Comparison of ENCODE assay signal across 31 cellular contexts in the genomic region with DNA sequence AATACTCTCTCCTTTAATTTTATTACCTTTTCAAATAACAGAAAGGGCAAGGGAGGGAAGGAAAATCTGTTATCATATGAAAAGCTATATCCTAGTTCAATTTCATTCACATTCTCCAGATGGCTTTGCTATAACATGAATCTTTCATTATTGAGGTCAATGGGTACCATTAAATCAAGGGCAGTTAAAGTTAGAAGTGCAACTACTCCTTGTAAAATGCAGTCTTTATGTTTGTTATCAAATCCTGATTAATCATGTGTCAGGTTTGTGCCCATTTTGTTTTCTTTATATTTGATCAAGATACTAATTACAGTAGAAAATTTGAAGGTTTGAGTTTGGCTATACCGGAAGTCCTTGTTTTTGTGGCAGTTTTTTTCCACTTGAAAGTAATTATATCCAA.
"Had no signal": no experiment of that assay in that cellular context is flagged by ENCODE, and none has a peak within 500 bp of the region (broad histone marks: within the 10 kb centered on the region; RNA-seq: fewer than 3 reads in every experiment).

No MANE protein-coding gene starts in this region.

- H3K4me1 Mint-ChIP-seq: naive thymus-derived CD8-positive, alpha-beta T cell; stimulated activated memory B cell treated with anti-CD40 and anti-IgM and Interleukin-4, amounts not matched to agents 10 μg/mL and 1 μg/mL and 100 μg/mL, for 72 hours; stimulated activated naive CD8-positive, alpha-beta T cell treated with anti-CD3 and anti-CD28 coated beads, Interleukin-15, amount 100 ng/mL, for 72 hours had no signal

- DNase-seq: naive thymus-derived CD8-positive, alpha-beta T cell; occipital lobe; ovary; posterior cingulate gyrus; psoas muscle; right cardiac atrium; spleen; stimulated activated CD4-positive, alpha-beta T cell treated with anti-CD3 and anti-CD28 coated beads, Interleukin-12 subunit alpha, Interleukin-12 subunit beta, amount 100 ng/mL, for 4 hours; stimulated activated CD4-positive, alpha-beta T cell treated with anti-CD3 and anti-CD28 coated beads, Interleukin-1b, Interleukin-23, amount 100 ng/mL, for 48 hours; stimulated activated CD4-positive, alpha-beta T cell treated with anti-CD3 and anti-CD28 coated beads, Interleukin-4, amount 100 ng/mL, for 1 hour; stimulated activated CD4-positive, alpha-beta T cell treated with anti-CD3 and anti-CD28 coated beads, Interleukin-4, amount 100 ng/mL, for 4 hours; stimulated activated CD8-positive, alpha-beta memory T cell treated with anti-CD3 and anti-CD28 coated beads, Interleukin-4, amount 100 ng/mL, for 48 hours; stimulated activated naive CD4-positive, alpha-beta T cell; stimulated activated naive CD8-positive, alpha-beta T cell treated with anti-CD3 and anti-CD28 coated beads, Interleukin-15, amount 100 ng/mL, for 72 hours; stimulated activated naive CD8-positive, alpha-beta T cell treated with anti-CD3 and anti-CD28 coated beads, Interleukin-15, Interleukin-2, amounts not matched to agents 100 U/mL and 50 U/mL, for 24 hours; substantia nigra; testis; tibial artery; transverse colon; upper lobe of right lung; uterus had no signal

- ATAC-seq: naive thymus-derived CD8-positive, alpha-beta T cell; natural killer cell treated with Interleukin-12 subunit alpha and Interleukin-12 subunit beta and Interleukin-15 and Interleukin-18, amount 100 ng/mL, for 72 hours; psoas muscle; right cardiac atrium; sciatic nerve; stimulated activated memory B cell treated with anti-CD40 and anti-IgM and Interleukin-4, amounts not matched to agents 10 μg/mL and 1 μg/mL and 100 μg/mL, for 72 hours; stimulated activated naive CD8-positive, alpha-beta T cell treated with anti-CD3 and anti-CD28 coated beads, Interleukin-15, amount 100 ng/mL, for 72 hours; stimulated activated naive CD8-positive, alpha-beta T cell treated with anti-CD3 and anti-CD28 coated beads, Interleukin-15, Interleukin-2, amounts not matched to agents 100 U/mL and 50 U/mL, for 24 hours; upper lobe of right lung had no signal

- H3K27ac Mint-ChIP-seq: naive thymus-derived CD8-positive, alpha-beta T cell; natural killer cell treated with Interleukin-12 subunit alpha and Interleukin-12 subunit beta and Interleukin-15 and Interleukin-18, amount 100 ng/mL, for 72 hours; neural progenitor cell; progenitor cell of endocrine pancreas; stimulated activated memory B cell treated with anti-CD40 and anti-IgM and Interleukin-4, amounts not matched to agents 10 μg/mL and 1 μg/mL and 100 μg/mL, for 72 hours; stimulated activated naive CD8-positive, alpha-beta T cell treated with anti-CD3 and anti-CD28 coated beads, Interleukin-15, amount 100 ng/mL, for 72 hours; type B pancreatic cell had no signal

- H3K27me3 ChIP-seq: neural progenitor cell, ovary, spleen, suprapubic skin, testis, tibial artery, transverse colon, upper lobe of right lung, uterus had no signal

- H3K4me3 Mint-ChIP-seq: naive thymus-derived CD8-positive, alpha-beta T cell; natural killer cell treated with Interleukin-12 subunit alpha and Interleukin-12 subunit beta and Interleukin-15 and Interleukin-18, amount 100 ng/mL, for 72 hours; neural progenitor cell; stimulated activated memory B cell treated with anti-CD40 and anti-IgM and Interleukin-4, amounts not matched to agents 10 μg/mL and 1 μg/mL and 100 μg/mL, for 72 hours; stimulated activated naive CD8-positive, alpha-beta T cell treated with anti-CD3 and anti-CD28 coated beads, Interleukin-15, amount 100 ng/mL, for 72 hours; type B pancreatic cell had no signal

- H3K9me3 Mint-ChIP-seq: neural progenitor cell; stimulated activated memory B cell treated with anti-CD40 and anti-IgM and Interleukin-4, amounts not matched to agents 10 μg/mL and 1 μg/mL and 100 μg/mL, for 72 hours had no signal

- H3K36me3 ChIP-seq: neural progenitor cell, ovary, spleen, suprapubic skin, tibial artery, transverse colon, upper lobe of right lung, uterus had no signal

- H3K4me3 ChIP-seq: neural progenitor cell, ovary, psoas muscle, skin epidermis, smooth muscle cell, spleen, suprapubic skin, testis, tibial artery, transverse colon, upper lobe of right lung, uterus had no signal

- H3K4me1 ChIP-seq: parathyroid adenoma, psoas muscle, spleen, suprapubic skin, testis, tibial artery, upper lobe of right lung had no signal

- H3K36me3 Mint-ChIP-seq: naive thymus-derived CD8-positive, alpha-beta T cell; natural killer cell treated with Interleukin-12 subunit alpha and Interleukin-12 subunit beta and Interleukin-15 and Interleukin-18, amount 100 ng/mL, for 72 hours; stimulated activated memory B cell treated with anti-CD40 and anti-IgM and Interleukin-4, amounts not matched to agents 10 μg/mL and 1 μg/mL and 100 μg/mL, for 72 hours; type B pancreatic cell had no signal

- H3K27ac ChIP-seq: neural progenitor cell, ovary, parathyroid adenoma, psoas muscle, skin epidermis, spleen, suprapubic skin, testis, tibial artery, transverse colon, upper lobe of right lung had no signal

- H3K9me3 ChIP-seq: ovary, psoas muscle, spleen, suprapubic skin, testis, tibial artery, transverse colon, upper lobe of right lung, uterus had no signal

- H3K27me3 Mint-ChIP-seq: naive thymus-derived CD8-positive, alpha-beta T cell; natural killer cell treated with Interleukin-12 subunit alpha and Interleukin-12 subunit beta and Interleukin-15 and Interleukin-18, amount 100 ng/mL, for 72 hours; progenitor cell of endocrine pancreas; stimulated activated memory B cell treated with anti-CD40 and anti-IgM and Interleukin-4, amounts not matched to agents 10 μg/mL and 1 μg/mL and 100 μg/mL, for 72 hours; stimulated activated naive CD8-positive, alpha-beta T cell treated with anti-CD3 and anti-CD28 coated beads, Interleukin-15, amount 100 ng/mL, for 72 hours; type B pancreatic cell had no signal
